Comparison of ENCODE assay signal across 23 cellular contexts in the genomic region with DNA sequence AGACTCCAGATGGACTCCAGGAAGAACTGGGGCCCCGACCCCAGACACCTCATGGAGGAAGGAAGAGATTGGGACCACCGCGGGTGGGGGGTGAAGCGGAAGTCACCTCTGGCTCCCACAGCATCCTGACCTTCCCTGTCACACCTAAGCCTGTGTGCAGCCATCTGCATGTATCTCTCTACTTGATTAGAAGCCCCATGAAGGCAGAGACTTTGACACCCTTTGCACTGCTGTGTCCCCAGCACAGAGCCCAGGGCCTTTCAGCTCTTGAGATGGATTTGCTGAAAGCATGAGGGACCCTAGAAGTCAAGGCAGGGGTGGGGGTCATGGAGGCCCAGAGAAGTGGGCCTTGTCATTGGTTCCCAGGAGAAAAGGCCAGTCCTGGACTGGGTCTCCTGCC. TPM values are rescaled to one million over a fixed set of nuclear protein-coding genes. Genes with fewer than 3 reads are reported as not detected.
DNase-seq lines count a peak whose midpoint lies in the region; ATAC-seq, FAIRE-seq and TF ChIP-seq lines count a peak whose summit lies in the region.
"Had no signal": no experiment of that assay in that cellular context is flagged by ENCODE, and none has a peak within 500 bp of the region (broad histone marks: within the 10 kb centered on the region; RNA-seq: fewer than 3 reads in every experiment).

No MANE protein-coding gene starts in this region.

- peak overlapping the region; percentile 92 for H3K4me2 ChIP-seq in BLaER1
- H3K4me2 ChIP-seq in IMR-90 (ENCODE audit: low read depth, low read length) = no peak overlapping the region
- H3K4me2 ChIP-seq in H1 (ENCODE audit: insufficient read depth in 1 of 2, low read depth in 2 of 2, low read length in 2 of 2) = no peak overlapping the region

- H2AFZ ChIP-seq in IMR-90 (replicated peaks; ENCODE audit: low read length, poor library complexity) = peak overlapping the region; percentile 8
- no peak overlapping the region for H2AFZ ChIP-seq in H1 (ENCODE audit: low read length)

- no peaks in the 10 kb centered on the region; the same call in 1 of the 2 replicates for H3K23me2 ChIP-seq in H1 (ENCODE audit: low read depth, low read length)

- TF ChIP-seq POLR2A in IMR-90 (IDR thresholded peaks at IDR 0.05; ENCODE audit: low read depth, low read length) (no peak), H1 (IDR thresholded peaks at IDR 0.05; ENCODE audit: control extremely low read depth in 1 of 2, low read depth in 2 of 2, low read length in 2 of 2) (no peak), gastrocnemius medialis (IDR thresholded peaks at IDR 0.05) (no peak)

- H3K18ac ChIP-seq in IMR-90 (ENCODE audit: low read depth, low read length) = no peak overlapping the region
- H3K18ac ChIP-seq in H1 (ENCODE audit: extremely low read depth, low read length) = no peak overlapping the region

- H3K14ac ChIP-seq in IMR-90 (replicated peaks; ENCODE audit: low read depth, low read length) (no peak overlapping the region), H1 (ENCODE audit: insufficient read length) (no peak overlapping the region)

- no peak overlapping the region for H3K4ac ChIP-seq in IMR-90 (ENCODE audit: low read depth, low read length)
- no peak overlapping the region for H3K4ac ChIP-seq in H1 (replicated peaks; ENCODE audit: insufficient read length, low read depth, low read length)

- H3K4me3 ChIP-seq in BLaER1 (peak overlapping the region; percentile 9; the same call in 1 of the 2 replicates), IMR-90 (ENCODE audit: insufficient read depth, low read depth, low read length) (no peak overlapping the region), H1 (ENCODE audit: extremely low read depth in 1 of 4, insufficient read depth in 2 of 4, low read depth in 3 of 4, low read length in 4 of 4) (no peak overlapping the region), gastrocnemius medialis (no peak overlapping the region), A673 (ENCODE audit: low read depth, low read length, poor library complexity, severe bottlenecking) (no peak overlapping the region)
- H3K4me3 ChIP-seq: esophagus muscularis mucosa, ovary had no signal

- H3K27ac ChIP-seq in BLaER1 = peak overlapping the region; percentile 92
- H3K27ac ChIP-seq in IMR-90 (ENCODE audit: insufficient read depth, low read length) = no peak overlapping the region
- H3K27ac ChIP-seq in H1 (ENCODE audit: low read depth, low read length) = no peak overlapping the region
- H3K27ac ChIP-seq in gastrocnemius medialis = peak overlapping the region in 3 of 4 donors; percentile 69 to 80 (median 78)
- no peak overlapping the region for H3K27ac ChIP-seq in A673 (ENCODE audit: low read depth, low read length, poor library complexity, severe bottlenecking)

- in situ Hi-C loops in IMR-90 (cut with MboI; ENCODE audit: low sequenced_read_pairs) (no loop called here), gastrocnemius medialis (cut with MboI; ENCODE audit: low sequenced_read_pairs in 4 of 4) (no loop called here)

- no peak overlapping the region for H2BK12ac ChIP-seq in H1 (ENCODE audit: low read depth, low read length)

- H2BK20ac ChIP-seq in IMR-90 (ENCODE audit: low read depth, low read length) (no peak overlapping the region), H1 (ENCODE audit: low read length) (no peak overlapping the region)

- H4K91ac ChIP-seq in IMR-90 (ENCODE audit: insufficient read depth, low read depth, low read length) = no peak overlapping the region
- H4K91ac ChIP-seq in H1 (replicated peaks; ENCODE audit: insufficient read length, low read length) = no peak overlapping the region

- H3K36me3 ChIP-seq in BLaER1 (peaks cover 3% of the 10 kb centered on the region), IMR-90 (ENCODE audit: control insufficient read depth, insufficient read depth, low read length) (peaks cover 4% of the 10 kb centered on the region), H1 (ENCODE audit: control insufficient read depth in 2 of 4, insufficient read depth in 4 of 4, low read length in 3 of 4) (no peaks in the 10 kb centered on the region), gastrocnemius medialis (no peaks in the 10 kb centered on the region), A673 (ENCODE audit: insufficient read depth, low read length, poor library complexity, severe bottlenecking) (no peaks in the 10 kb centered on the region)
- H3K36me3 ChIP-seq: ovary had no signal

- H3K9me3 ChIP-seq in BLaER1 = no peaks in the 10 kb centered on the region
- H3K9me3 ChIP-seq in IMR-90 (ENCODE audit: control insufficient read depth, insufficient read depth, low read length) = no peaks in the 10 kb centered on the region
- no peaks in the 10 kb centered on the region for H3K9me3 ChIP-seq in H1 (ENCODE audit: insufficient read depth in 2 of 2, low read depth in 1 of 2, low read length in 1 of 2)
- H3K9me3 ChIP-seq in gastrocnemius medialis = no peaks in the 10 kb centered on the region
- no peaks in the 10 kb centered on the region for H3K9me3 ChIP-seq in A673 (ENCODE audit: low read depth, low read length, poor library complexity, severe bottlenecking)
- H3K9me3 ChIP-seq: esophagus muscularis mucosa, ovary had no signal

- H2AK5ac ChIP-seq in IMR-90 (ENCODE audit: low read depth, low read length) = peak overlapping the region; percentile 48; the same call in 1 of the 2 replicates
- 0 out of 2 replicates have a peak overlapping the region, but pooled peaks have one; percentile 24 for H2AK5ac ChIP-seq in H1 (ENCODE audit: low read depth, low read length)

- H3K9me1 ChIP-seq in IMR-90 (ENCODE audit: insufficient read depth, low read length) = peaks cover 14% of the 10 kb centered on the region

- H4K8ac ChIP-seq in IMR-90 (ENCODE audit: low read depth in 2 of 2, low read length in 2 of 2) (no peak overlapping the region), H1 (ENCODE audit: extremely low read depth, insufficient read depth, low read length) (no peak overlapping the region)

- H3K56ac ChIP-seq in IMR-90 (ENCODE audit: extremely low read depth, insufficient read depth, low read length) (no peak overlapping the region), H1 (replicated peaks; ENCODE audit: insufficient read length, low read depth, low read length) (no peak overlapping the region)

- H3K23ac ChIP-seq in IMR-90 (ENCODE audit: low read depth, low read length) (no peak overlapping the region), H1 (ENCODE audit: insufficient read length) (no peak overlapping the region)

- TF ChIP-seq RAD21 in IMR-90 (IDR thresholded peaks at IDR 0.05; ENCODE audit: low read length) (no peak), H1 (IDR thresholded peaks at IDR 0.05 in 1 of 2, conservative IDR thresholded peaks at IDR 0.05 in 1 of 2; ENCODE audit: low read depth in 2 of 2, low read length in 2 of 2) (no peak)

- no peak for ATAC-seq in IMR-90 (ENCODE audit: low read depth)
- ATAC-seq in gastrocnemius medialis = no peak
- ATAC-seq in GM18502 (IDR thresholded peaks at IDR 0.05; ENCODE audit: poor library complexity, unreplicated experiment) = no peak
- ATAC-seq: activated CD4-positive, alpha-beta T cell treated with anti-CD3 and anti-CD28 coated beads for 36 hours; stimulated activated naive CD8-positive, alpha-beta T cell treated with anti-CD3 and anti-CD28 coated beads, Interleukin-15, amount 100 ng/mL, for 72 hours had no signal

- H4K5ac ChIP-seq in IMR-90 (ENCODE audit: low read depth, low read length) = no peak overlapping the region
- H4K5ac ChIP-seq in H1 (ENCODE audit: insufficient read length, low read depth, low read length) = no peak overlapping the region

- intact Hi-C loops in IMR-90 (cut with micrococcal nuclease) = no loop called here
- intact Hi-C loops in gastrocnemius medialis (cut with DNase I; ENCODE audit: low total_unique reads) = no loop called here
- intact Hi-C loops in A673 (cut with micrococcal nuclease; ENCODE audit: unreplicated experiment) = no loop called here

- no peak for TF ChIP-seq EP300 in H1 (IDR thresholded peaks at IDR 0.05; ENCODE audit: borderline replicate concordance in 1 of 2, low read depth in 2 of 2, low read length in 2 of 2)

- H3K27me3 ChIP-seq in BLaER1 (no peaks in the 10 kb centered on the region), IMR-90 (ENCODE audit: control insufficient read depth, insufficient read depth, low read length) (no peaks in the 10 kb centered on the region), H1 (replicated peaks in 1 of 4; ENCODE audit: control insufficient read depth in 3 of 4, extremely low read depth in 1 of 4, insufficient read depth in 3 of 4, low read length in 3 of 4) (no peaks in the 10 kb centered on the region), gastrocnemius medialis (no peaks in the 10 kb centered on the region), A673 (replicated peaks; ENCODE audit: insufficient read depth, low read depth, low read length, poor library complexity) (no peaks in the 10 kb centered on the region)
- H3K27me3 ChIP-seq: ovary had no signal

- no CpG with 5 or more reads among the region's 4 CpGs for WGBS in IMR-90 (ENCODE audit: extremely low coverage in 2 of 2, insufficient read length in 1 of 2), 2 experiments
- 100% methylated on average over 1 of the region's 4 CpGs; no CpG with 5 or more reads in 1 of the 2 experiments for WGBS in H1 (ENCODE audit: extremely low coverage in 1 of 2, insufficient coverage in 1 of 2, insufficient read length in 1 of 2, insufficient replicate concordance in 2 of 2, low coverage in 1 of 2, low lambda C conversion rate in 2 of 2, missing lambda C conversion rate in 1 of 2), 2 experiments

- POLR2A ChIA-PET in IMR-90 (lab: Charles Lee; ENCODE audit: unreplicated experiment) = no interaction called here
- POLR2A ChIA-PET in H1 (lab: Charles Lee; ENCODE audit: partially characterized antibody) = interaction anchor here (1.2 kb wide), 1 partner anchor 10 kb away, joined by 3 read pairs; no protein-coding TSS in a partner anchor
- POLR2A ChIA-PET in A673 (lab: Charles Lee; ENCODE audit: low non-redundant PET) = no interaction called here

- no peak for FAIRE-seq in H1 (lab: Jason Lieb, UNC)
- FAIRE-seq: small intestine had no signal

- dilution Hi-C loops in IMR-90 (cut with HindIII; ENCODE audit: low sequenced_read_pairs, unreplicated experiment) = no loop called here

- H2BK120ac ChIP-seq in IMR-90 (ENCODE audit: low read depth, low read length) = no peak overlapping the region
- H2BK120ac ChIP-seq in H1 (replicated peaks; ENCODE audit: low read depth, low read length) = no peak overlapping the region

- peak overlapping the region; percentile 94 for H3K9ac ChIP-seq in BLaER1
- no peak overlapping the region for H3K9ac ChIP-seq in IMR-90 (ENCODE audit: low read depth, low read length)
- no peak overlapping the region for H3K9ac ChIP-seq in H1 (replicated peaks in 1 of 4; ENCODE audit: extremely low read depth in 1 of 4, low read depth in 3 of 4, low read length in 3 of 4)

- TF ChIP-seq CTCF in IMR-90 (conservative IDR thresholded peaks at IDR 0.05; ENCODE audit: low read depth, low read length) (no peak), H1 (IDR thresholded peaks at IDR 0.05; ENCODE audit: control extremely low read depth in 1 of 3, insufficient read depth in 1 of 3, low read depth in 1 of 3, low read length in 3 of 3) (no peak), gastrocnemius medialis (IDR thresholded peaks at IDR 0.05 in 4 of 5, conservative IDR thresholded peaks at IDR 0.05 in 1 of 5) (no peak), A673 (conservative IDR thresholded peaks at IDR 0.05; ENCODE audit: low read depth, low read length) (no peak)

- no peaks in the 10 kb centered on the region for H3K79me2 ChIP-seq in H1 (ENCODE audit: control insufficient read depth in 1 of 2, insufficient read depth in 2 of 2, low read length in 2 of 2)

- H2BK15ac ChIP-seq in IMR-90 (ENCODE audit: low read depth, low read length) = no peak overlapping the region
- H2BK15ac ChIP-seq in H1 (ENCODE audit: low read length) = no peak overlapping the region

- BruUV-seq in IMR-90 (replicated peaks; lab: Mats Ljungman, UMichigan) (no TSS peak), A673 (replicated peaks; lab: Mats Ljungman, UMichigan) (no TSS peak)

- peaks cover 5% of the 10 kb centered on the region; the same call in 1 of the 2 replicates for H4K20me1 ChIP-seq in BLaER1
- H4K20me1 ChIP-seq in IMR-90 (ENCODE audit: insufficient read depth, low read length) = no peaks in the 10 kb centered on the region
- H4K20me1 ChIP-seq in H1 (replicated peaks in 1 of 2; ENCODE audit: control insufficient read depth in 1 of 2, insufficient read depth in 2 of 2, low read length in 2 of 2) = no peaks in the 10 kb centered on the region

- H2BK5ac ChIP-seq in IMR-90 (ENCODE audit: low read depth, low read length, poor library complexity, severe bottlenecking) = no peak overlapping the region
- no peak overlapping the region for H2BK5ac ChIP-seq in H1 (ENCODE audit: low read depth, low read length)

- DNase-seq in IMR-90 (no peak), H1 (ENCODE audit: low read depth in 1 of 2, low spot score in 2 of 2) (no peak), gastrocnemius medialis (no peak), A673 (ENCODE audit: low spot score) (no peak), DMS53 treated with DMSO at 0.1 percent for 48 hours (lab: John Stamatoyannopoulos, UW; ENCODE audit: unreplicated experiment) (no peak)
- no peak for DNase-seq in activated CD8-positive, alpha-beta memory T cell treated with anti-CD3 and anti-CD28 coated beads for 24 hours
- DNase-seq: activated CD4-positive, alpha-beta T cell treated with anti-CD3 and anti-CD28 coated beads for 36 hours; activated gamma-delta T cell; activated T-cell treated with anti-CD3 and anti-CD28 coated beads, Interleukin-2, amount 50 U/mL, for 1 hour; foreskin fibroblast; kidney glomerular epithelial cell; NCI-H1436 treated with DMSO at 0.1 percent for 48 hours; NCI-H226; small intestine; stimulated activated CD4-positive, alpha-beta T cell treated with anti-CD3 and anti-CD28 coated beads, Interleukin-1b, Interleukin-23, amount 100 ng/mL, for 48 hours; stimulated activated naive CD8-positive, alpha-beta T cell treated with anti-CD3 and anti-CD28 coated beads, Interleukin-15, amount 100 ng/mL, for 72 hours; SW 1271 had no signal

- CTCF ChIA-PET in IMR-90 (lab: Yijun Ruan, JAX) (no interaction called here), H1 (lab: Charles Lee; ENCODE audit: partially characterized antibody) (interaction anchor here (0.7 to 6.6 kb wide), 6 partner anchors 9 to 94 kb away, joined by 3 to 50 read pairs (median 5); no protein-coding TSS in a partner anchor), A673 (lab: Charles Lee) (no interaction called here)

- H3K4me1 ChIP-seq in BLaER1 (peaks cover 89% of the 10 kb centered on the region), IMR-90 (ENCODE audit: control insufficient read depth, insufficient read depth, low read length) (peaks cover 8% of the 10 kb centered on the region), H1 (replicated peaks in 1 of 4; ENCODE audit: control insufficient read depth in 3 of 4, insufficient read depth in 4 of 4, low read length in 3 of 4) (peaks cover 0 to 10% (median 6%) of the 10 kb centered on the region in 4 experiments; a peak in 5 of 7 replicates), gastrocnemius medialis (peaks cover 30 to 41% of the 10 kb centered on the region in 2 donors), A673 (ENCODE audit: insufficient read depth, low read length, poor library complexity, severe bottlenecking) (peaks cover 13% of the 10 kb centered on the region)

- H2AK9ac ChIP-seq in IMR-90 (replicated peaks; ENCODE audit: low read depth, low read length, poor library complexity) = no peak overlapping the region

- H3K79me1 ChIP-seq in IMR-90 (ENCODE audit: low read depth in 1 of 2, low read length in 2 of 2) = peaks cover 0 to 23% of the 10 kb centered on the region in 2 experiments; a peak in 2 of 4 replicates
- no peaks in the 10 kb centered on the region for H3K79me1 ChIP-seq in H1 (ENCODE audit: low read depth, low read length)

RNA-seq across cellular contexts. Expression of gene ENG, which starts 2.8 kb away (rescaled TPM):
- total RNA-seq in IMR-90 (2012; rRNA removed) (3.6 and 4.2 TPM in 2 replicates), gastrocnemius medialis (10 to 100 TPM; 27.4 to 49.8 (median 32.6) TPM), A673 (2021) (29.9 and 31.1 TPM in 2 replicates)
- polyA plus RNA-seq in IMR-90 (2012; rRNA removed) (73.9 and 83.3 TPM in 2 replicates), H1 (2011; rRNA removed) (1.8 and 3.2 TPM in 2 replicates)
- 39.1 and 101 TPM in 2 replicates for polyA plus RNA-seq in IMR-90 (2012; cell fraction: cytosol; rRNA removed)
- polyA plus RNA-seq in IMR-90 (2012; cell fraction: nucleus; rRNA removed; ENCODE audit: low replicate concordance) = 36.4 and 102 TPM in 2 replicates
- 4.2 and 4.4 TPM in 2 replicates for total RNA-seq in H1 (2021; fragmentation: NEBNext Ultra II Directional; extraction: Animal tissue kit (Norgen Biotek cat#: 25700))
- polyA plus RNA-seq in H1 (2011; cell fraction: cytosol; rRNA removed) = 1.1 TPM
- polyA plus RNA-seq in H1 (2011; cell fraction: nucleus; rRNA removed) = 2.7 TPM
- 3.7 to 5.2 TPM (median 4.0 TPM) in 4 replicates for polyA plus RNA-seq in H1 (2012, experiment 1 of 2)
- 2.6 TPM for polyA plus RNA-seq in H1 (2012, experiment 2 of 2)
- 6.7 TPM for polyA plus RNA-seq in H1 (2013, experiment 1 of 2)
- polyA plus RNA-seq in H1 (2013, experiment 2 of 2) = 7.6 TPM
- polyA minus RNA-seq in H1 (2011; rRNA and poly(A)+ RNA removed) = 1.4 and 2.4 TPM in 2 replicates
- polyA minus RNA-seq in H1 (2011; cell fraction: cytosol; rRNA and poly(A)+ RNA removed) = 2.3 TPM
- 2.5 TPM for polyA minus RNA-seq in H1 (2011; cell fraction: nucleus; rRNA and poly(A)+ RNA removed)
- polyA plus RNA-seq: neural cell had no signal

RNA-seq across cellular contexts. Expression of gene AK1, which starts 20.2 kb away (rescaled TPM):
- 44.8 and 51.4 TPM in 2 replicates for total RNA-seq in IMR-90 (2012; rRNA removed)
- 119 and 126 TPM in 2 replicates for polyA plus RNA-seq in IMR-90 (2012; rRNA removed)
- polyA plus RNA-seq in IMR-90 (2012; cell fraction: cytosol; rRNA removed) = 146 and 387 TPM in 2 replicates
- polyA plus RNA-seq in IMR-90 (2012; cell fraction: nucleus; rRNA removed; ENCODE audit: low replicate concordance) = 158 and 207 TPM in 2 replicates
- 35.9 and 37.9 TPM in 2 replicates for total RNA-seq in H1 (2021; fragmentation: NEBNext Ultra II Directional; extraction: Animal tissue kit (Norgen Biotek cat#: 25700))
- polyA plus RNA-seq in H1 (2011; rRNA removed) = 39.2 and 44.1 TPM in 2 replicates
- 45.5 TPM for polyA plus RNA-seq in H1 (2011; cell fraction: cytosol; rRNA removed)
- polyA plus RNA-seq in H1 (2011; cell fraction: nucleus; rRNA removed) = 32.0 TPM
- 32.5 to 48.8 TPM (median 43.2 TPM) in 4 replicates for polyA plus RNA-seq in H1 (2012, experiment 1 of 2)
- 31.3 TPM for polyA plus RNA-seq in H1 (2012, experiment 2 of 2)
- 26.6 TPM for polyA plus RNA-seq in H1 (2013, experiment 1 of 2)
- 24.9 TPM for polyA plus RNA-seq in H1 (2013, experiment 2 of 2)
- polyA minus RNA-seq in H1 (2011; rRNA and poly(A)+ RNA removed) = 9.5 and 12.8 TPM in 2 replicates
- 2.6 TPM for polyA minus RNA-seq in H1 (2011; cell fraction: cytosol; rRNA and poly(A)+ RNA removed)
- polyA minus RNA-seq in H1 (2011; cell fraction: nucleus; rRNA and poly(A)+ RNA removed) = 6.3 TPM
- total RNA-seq in gastrocnemius medialis = 100 to 1,000 TPM; 240 to 489 (median 359) TPM
- total RNA-seq in A673 (2021) = 35.8 and 52.9 TPM in 2 replicates
- polyA plus RNA-seq: CD14-positive monocyte had no signal

RNA-seq across cellular contexts. Expression of gene ST6GALNAC6, which starts 42.1 kb away (rescaled TPM):
- total RNA-seq in IMR-90 (2012; rRNA removed) (35.3 and 35.7 TPM in 2 replicates), gastrocnemius medialis (10 to 100 TPM; 46.7 to 69.3 (median 56.9) TPM), A673 (2021) (34.7 and 40.4 TPM in 2 replicates)
- polyA plus RNA-seq in IMR-90 (2012; rRNA removed) (47.6 and 48.6 TPM in 2 replicates), H1 (2011; rRNA removed) (64.4 and 72.9 TPM in 2 replicates)
- 41.6 and 60.0 TPM in 2 replicates for polyA plus RNA-seq in IMR-90 (2012; cell fraction: cytosol; rRNA removed)
- 105 and 190 TPM in 2 replicates for polyA plus RNA-seq in IMR-90 (2012; cell fraction: nucleus; rRNA removed; ENCODE audit: low replicate concordance)
- 37.7 and 43.7 TPM in 2 replicates for total RNA-seq in H1 (2021; fragmentation: NEBNext Ultra II Directional; extraction: Animal tissue kit (Norgen Biotek cat#: 25700))
- polyA plus RNA-seq in H1 (2011; cell fraction: cytosol; rRNA removed) = 60.4 TPM
- polyA plus RNA-seq in H1 (2011; cell fraction: nucleus; rRNA removed) = 54.5 TPM
- polyA plus RNA-seq in H1 (2012, experiment 1 of 2) = 22.5 to 37.7 TPM (median 31.4 TPM) in 4 replicates
- polyA plus RNA-seq in H1 (2012, experiment 2 of 2) = 33.2 TPM
- polyA plus RNA-seq in H1 (2013, experiment 1 of 2) = 27.2 TPM
- 27.7 TPM for polyA plus RNA-seq in H1 (2013, experiment 2 of 2)
- polyA minus RNA-seq in H1 (2011; rRNA and poly(A)+ RNA removed) = 40.3 and 44.6 TPM in 2 replicates
- polyA minus RNA-seq in H1 (2011; cell fraction: cytosol; rRNA and poly(A)+ RNA removed) = 18.6 TPM
- 23.3 TPM for polyA minus RNA-seq in H1 (2011; cell fraction: nucleus; rRNA and poly(A)+ RNA removed)

RNA-seq across cellular contexts. Expression of gene FPGS, which starts 54.6 kb away (rescaled TPM):
- 43.9 and 45.5 TPM in 2 replicates for total RNA-seq in IMR-90 (2012; rRNA removed)
- polyA plus RNA-seq in IMR-90 (2012; rRNA removed) = 71.5 and 75.7 TPM in 2 replicates
- polyA plus RNA-seq in IMR-90 (2012; cell fraction: cytosol; rRNA removed) = 39.9 and 56.3 TPM in 2 replicates
- polyA plus RNA-seq in IMR-90 (2012; cell fraction: nucleus; rRNA removed; ENCODE audit: low replicate concordance) = 94.7 and 201 TPM in 2 replicates
- total RNA-seq in H1 (2021; fragmentation: NEBNext Ultra II Directional; extraction: Animal tissue kit (Norgen Biotek cat#: 25700)) = 62.4 and 63.7 TPM in 2 replicates
- polyA plus RNA-seq in H1 (2011; rRNA removed) = 83.0 and 125 TPM in 2 replicates
- 71.0 TPM for polyA plus RNA-seq in H1 (2011; cell fraction: cytosol; rRNA removed)
- 156 TPM for polyA plus RNA-seq in H1 (2011; cell fraction: nucleus; rRNA removed)
- polyA plus RNA-seq in H1 (2012, experiment 1 of 2) = 56.8 to 70.0 TPM (median 66.4 TPM) in 4 replicates
- polyA plus RNA-seq in H1 (2012, experiment 2 of 2) = 58.0 TPM
- 38.7 TPM for polyA plus RNA-seq in H1 (2013, experiment 1 of 2)
- polyA plus RNA-seq in H1 (2013, experiment 2 of 2) = 35.7 TPM
- polyA minus RNA-seq in H1 (2011; rRNA and poly(A)+ RNA removed) = 55.2 and 85.0 TPM in 2 replicates
- 72.3 TPM for polyA minus RNA-seq in H1 (2011; cell fraction: cytosol; rRNA and poly(A)+ RNA removed)
- 52.7 TPM for polyA minus RNA-seq in H1 (2011; cell fraction: nucleus; rRNA and poly(A)+ RNA removed)
- total RNA-seq in gastrocnemius medialis = 10 to 100 TPM; 36.4 to 87.6 (median 47.7) TPM
- total RNA-seq in A673 (2021) = 74.9 and 78.2 TPM in 2 replicates

RNA-seq across cellular contexts. Expression of gene ST6GALNAC4, which starts 59.6 kb away (rescaled TPM):
- 11.9 and 12.5 TPM in 2 replicates for total RNA-seq in IMR-90 (2012; rRNA removed)
- 32.9 and 42.2 TPM in 2 replicates for polyA plus RNA-seq in IMR-90 (2012; rRNA removed)
- polyA plus RNA-seq in IMR-90 (2012; cell fraction: cytosol; rRNA removed) = 18.6 and 48.3 TPM in 2 replicates
- polyA plus RNA-seq in IMR-90 (2012; cell fraction: nucleus; rRNA removed; ENCODE audit: low replicate concordance) = 25.4 and 59.2 TPM in 2 replicates
- 21.8 and 27.0 TPM in 2 replicates for total RNA-seq in H1 (2021; fragmentation: NEBNext Ultra II Directional; extraction: Animal tissue kit (Norgen Biotek cat#: 25700))
- 34.1 and 49.5 TPM in 2 replicates for polyA plus RNA-seq in H1 (2011; rRNA removed)
- 27.6 TPM for polyA plus RNA-seq in H1 (2011; cell fraction: cytosol; rRNA removed)
- 38.3 TPM for polyA plus RNA-seq in H1 (2011; cell fraction: nucleus; rRNA removed)
- polyA plus RNA-seq in H1 (2012, experiment 1 of 2) = 11.6 to 21.8 TPM (median 18.9 TPM) in 4 replicates
- polyA plus RNA-seq in H1 (2012, experiment 2 of 2) = 18.6 TPM
- polyA plus RNA-seq in H1 (2013, experiment 1 of 2) = 26.2 TPM
- polyA plus RNA-seq in H1 (2013, experiment 2 of 2) = 25.6 TPM
- 16.4 and 19.0 TPM in 2 replicates for polyA minus RNA-seq in H1 (2011; rRNA and poly(A)+ RNA removed)
- polyA minus RNA-seq in H1 (2011; cell fraction: cytosol; rRNA and poly(A)+ RNA removed) = 32.7 TPM
- polyA minus RNA-seq in H1 (2011; cell fraction: nucleus; rRNA and poly(A)+ RNA removed) = 24.5 TPM
- total RNA-seq in gastrocnemius medialis = 10 to 100 TPM; 11.2 to 48.4 (median 23.6) TPM
- 11.8 and 15.8 TPM in 2 replicates for total RNA-seq in A673 (2021)

Comparison
In these comparisons a context has a peak if more than half of its experiments do, and no peak if none do; other contexts are left out.
1. H3K27ac ChIP-seq: peak in BLaER1 (single experiment) and gastrocnemius medialis (3 of 4); none in IMR-90 (single experiment), H1 (single experiment) and A673 (single experiment).